ENCODE assay signal across 1 cellular context in the genomic region with DNA sequence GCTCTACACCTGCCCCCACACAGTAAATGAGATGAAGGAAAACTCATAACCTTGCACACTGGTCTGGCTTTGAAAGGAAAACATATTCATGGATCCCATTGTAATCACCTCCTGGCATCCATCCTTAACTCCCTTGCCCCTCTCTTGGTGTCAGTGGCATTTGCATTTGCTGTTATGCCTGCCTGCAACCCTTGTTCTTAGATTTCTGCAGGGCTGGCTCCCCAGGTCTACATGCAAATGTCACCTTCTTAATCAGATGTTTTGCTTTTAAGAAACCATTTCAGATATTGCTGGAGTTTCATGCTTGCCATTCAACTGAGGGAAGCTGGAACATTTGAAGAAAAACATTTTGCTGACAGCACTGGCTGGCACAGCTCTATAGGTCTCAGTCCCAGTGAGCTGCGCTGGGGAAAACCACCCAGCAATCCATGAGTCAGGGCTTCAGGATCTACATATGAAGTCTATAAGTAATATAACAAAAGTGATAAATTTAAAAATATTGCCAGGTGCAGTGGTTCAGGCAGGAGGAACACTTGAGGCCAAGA.
TF ChIP-seq lines count a peak whose summit lies in the region.

No MANE protein-coding gene starts in this region.

TF ChIP-seq in H1, 55 proteins besides CTCF, POLR2A, EP300 and RAD21:
- TF ChIP-seq ASH2L (IDR thresholded peaks at IDR 0.05; ENCODE audit: low read length) = no peak
- TF ChIP-seq, protein P1, sequence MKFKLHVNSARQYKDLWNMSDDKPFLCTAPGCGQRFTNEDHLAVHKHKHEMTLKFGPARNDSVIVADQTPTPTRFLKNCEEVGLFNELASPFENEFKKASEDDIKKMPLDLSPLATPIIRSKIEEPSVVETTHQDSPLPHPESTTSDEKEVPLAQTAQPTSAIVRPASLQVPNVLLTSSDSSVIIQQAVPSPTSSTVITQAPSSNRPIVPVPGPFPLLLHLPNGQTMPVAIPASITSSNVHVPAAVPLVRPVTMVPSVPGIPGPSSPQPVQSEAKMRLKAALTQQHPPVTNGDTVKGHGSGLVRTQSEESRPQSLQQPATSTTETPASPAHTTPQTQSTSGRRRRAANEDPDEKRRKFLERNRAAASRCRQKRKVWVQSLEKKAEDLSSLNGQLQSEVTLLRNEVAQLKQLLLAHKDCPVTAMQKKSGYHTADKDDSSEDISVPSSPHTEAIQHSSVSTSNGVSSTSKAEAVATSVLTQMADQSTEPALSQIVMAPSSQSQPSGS (IDR thresholded peaks at IDR 0.05; ENCODE audit: low read length) = no peak
- TF ChIP-seq CBX5 (IDR thresholded peaks at IDR 0.05; ENCODE audit: low read depth, low read length) = no peak
- TF ChIP-seq SRF (IDR thresholded peaks at IDR 0.05; ENCODE audit: low read depth, low read length) = no peak
- TF ChIP-seq CEBPB (IDR thresholded peaks at IDR 0.05; ENCODE audit: low read depth, low read length) = no peak
- no peak for TF ChIP-seq FOSL1 (IDR thresholded peaks at IDR 0.05; ENCODE audit: insufficient read depth, low read depth, low read length)
- no peak for TF ChIP-seq TEAD4 (IDR thresholded peaks at IDR 0.05; ENCODE audit: low read depth, low read length)
- TF ChIP-seq SP2 (IDR thresholded peaks at IDR 0.05; ENCODE audit: low read length) = no peak
- TF ChIP-seq RFX5 (IDR thresholded peaks at IDR 0.05; ENCODE audit: borderline replicate concordance, low read depth, low read length) = no peak
- TF ChIP-seq GTF2F1 (IDR thresholded peaks at IDR 0.05; ENCODE audit: borderline replicate concordance, low read depth, low read length) = no peak
- no peak for TF ChIP-seq SP4 (IDR thresholded peaks at IDR 0.05; ENCODE audit: low read length)
- TF ChIP-seq POLR2AphosphoS5 (IDR thresholded peaks at IDR 0.05; ENCODE audit: low read depth, low read length) = no peak
- no peak for TF ChIP-seq SP1 (IDR thresholded peaks at IDR 0.05; ENCODE audit: low read depth, low read length)
- no peak for TF ChIP-seq CBX8 (IDR thresholded peaks at IDR 0.05; ENCODE audit: borderline replicate concordance, low read depth, low read length)
- no peak for TF ChIP-seq JUN (IDR thresholded peaks at IDR 0.05; ENCODE audit: low read depth, low read length)
- no peak for TF ChIP-seq JUND (IDR thresholded peaks at IDR 0.05; ENCODE audit: low read length)
- TF ChIP-seq EGR1 (IDR thresholded peaks at IDR 0.05; ENCODE audit: borderline replicate concordance, low read depth, low read length) = no peak
